In genomic region chrX:47179928-47180255, GRCh38 we compare ENCODE assay signal across 10 cellular contexts.
"Had no signal": no experiment of that assay in that cellular context is flagged by ENCODE, and none has a peak within 500 bp of the region (broad histone marks: within the 10 kb centered on the region; RNA-seq: fewer than 3 reads in every experiment).

No MANE protein-coding gene starts in this region.

- H3K4me2 ChIP-seq: smooth muscle cell had no signal

- H3K9me3 ChIP-seq: SJSA1, thoracic aorta had no signal

- H3K27ac Mint-ChIP-seq: activated CD4-positive, alpha-beta memory T cell treated with anti-CD3 and anti-CD28 coated beads, Interleukin-2, amount 10 ng/mL, durations not matched to agents 7 days and 5 days; activated T-cell treated with anti-CD3 and anti-CD28 coated beads, Interleukin-2, amount 50 U/mL, for 72 hours; naive B cell; WTC11 had no signal

- H3K9me3 Mint-ChIP-seq: activated CD4-positive, alpha-beta memory T cell treated with anti-CD3 and anti-CD28 coated beads, Interleukin-2, amount 10 ng/mL, durations not matched to agents 7 days and 5 days; activated T-cell treated with anti-CD3 and anti-CD28 coated beads, Interleukin-2, amount 50 U/mL, for 72 hours; naive B cell; stimulated activated naive CD8-positive, alpha-beta T cell treated with anti-CD3 and anti-CD28 coated beads, Interleukin-15, amount 100 ng/mL, for 72 hours; WTC11 had no signal

- H3K4me1 ChIP-seq: parathyroid adenoma, SJSA1 had no signal

- H3K27me3 ChIP-seq: SJSA1 had no signal

- ATAC-seq: activated T-cell treated with anti-CD3 and anti-CD28 coated beads, Interleukin-2, amount 50 U/mL, for 72 hours; stimulated activated naive CD8-positive, alpha-beta T cell treated with anti-CD3 and anti-CD28 coated beads, Interleukin-15, amount 100 ng/mL, for 72 hours; WTC11 had no signal

- H3K79me2 ChIP-seq: parathyroid adenoma had no signal

- H2AFZ ChIP-seq: parathyroid adenoma had no signal

- H3K4me1 Mint-ChIP-seq: activated CD4-positive, alpha-beta memory T cell treated with anti-CD3 and anti-CD28 coated beads, Interleukin-2, amount 10 ng/mL, durations not matched to agents 7 days and 5 days; stimulated activated naive CD8-positive, alpha-beta T cell treated with anti-CD3 and anti-CD28 coated beads, Interleukin-15, amount 100 ng/mL, for 72 hours; WTC11 had no signal

- DNase-seq: activated CD4-positive, alpha-beta memory T cell treated with anti-CD3 and anti-CD28 coated beads, Interleukin-2, amount 10 ng/mL, durations not matched to agents 7 days and 5 days; activated CD4-positive, alpha-beta T cell treated with anti-CD3 and anti-CD28 coated beads for 4 hours; activated T-cell treated with anti-CD3 and anti-CD28 coated beads, Interleukin-2, amount 50 U/mL, for 72 hours; naive B cell; stimulated activated naive CD8-positive, alpha-beta T cell treated with anti-CD3 and anti-CD28 coated beads, Interleukin-15, amount 100 ng/mL, for 72 hours had no signal

- H3K4me3 ChIP-seq: SJSA1, smooth muscle cell, thoracic aorta had no signal

- H3K27me3 Mint-ChIP-seq: activated CD4-positive, alpha-beta memory T cell treated with anti-CD3 and anti-CD28 coated beads, Interleukin-2, amount 10 ng/mL, durations not matched to agents 7 days and 5 days; stimulated activated naive CD8-positive, alpha-beta T cell treated with anti-CD3 and anti-CD28 coated beads, Interleukin-15, amount 100 ng/mL, for 72 hours had no signal

- H3K4me3 Mint-ChIP-seq: activated CD4-positive, alpha-beta memory T cell treated with anti-CD3 and anti-CD28 coated beads, Interleukin-2, amount 10 ng/mL, durations not matched to agents 7 days and 5 days; activated T-cell treated with anti-CD3 and anti-CD28 coated beads, Interleukin-2, amount 50 U/mL, for 72 hours; stimulated activated naive CD8-positive, alpha-beta T cell treated with anti-CD3 and anti-CD28 coated beads, Interleukin-15, amount 100 ng/mL, for 72 hours; WTC11 had no signal

- H3K27ac ChIP-seq: parathyroid adenoma, SJSA1 had no signal

- H3K9ac ChIP-seq: parathyroid adenoma had no signal
